16 cellular contexts compared by ENCODE assay signal in the genomic region with DNA sequence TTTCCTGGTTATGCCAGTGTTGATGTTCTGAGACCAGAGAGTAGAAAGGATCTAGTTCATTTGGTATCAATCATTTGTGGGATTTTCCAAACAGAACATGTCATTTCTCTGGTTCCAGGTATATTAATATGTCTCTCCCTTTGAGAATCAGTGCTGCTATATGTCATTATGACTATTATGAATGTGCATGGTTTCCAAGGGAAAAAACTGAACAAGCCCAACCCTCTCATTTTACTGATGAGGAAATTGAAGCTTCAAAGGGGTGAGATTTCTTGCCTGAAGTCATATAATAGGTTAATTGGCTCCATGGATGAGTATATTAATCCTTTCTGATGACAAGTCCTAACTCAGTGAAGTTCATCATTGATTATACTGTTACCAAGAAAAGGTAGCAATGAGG. TPM values are rescaled to one million over a fixed set of nuclear protein-coding genes. Genes with fewer than 3 reads are reported as not detected.
A peak's percentile ranks its signal among the peaks of the same experiment; 100 is the strongest.
DNase-seq lines count a peak whose midpoint lies in the region; ATAC-seq and TF ChIP-seq lines count a peak whose summit lies in the region.
"Had no signal": no experiment of that assay in that cellular context is flagged by ENCODE, and none has a peak within 500 bp of the region (broad histone marks: within the 10 kb centered on the region; RNA-seq: fewer than 3 reads in every experiment).

No MANE protein-coding gene starts in this region.

- no peak overlapping the region for H4K5ac ChIP-seq in H9 (ENCODE audit: insufficient read length, low read depth, low read length)

- no peak overlapping the region for H3T11ph ChIP-seq in H9 (ENCODE audit: low read length)

- DNase-seq in activated naive CD4-positive, alpha-beta T cell treated with anti-CD3 and anti-CD28 coated beads for 36 hours = no peak
- DNase-seq in activated naive CD4-positive, alpha-beta T cell treated with Interleukin-2 at 50 U/mL for 16 hours = no peak
- no peak for DNase-seq in stimulated activated naive CD8-positive, alpha-beta T cell treated with anti-CD3 and anti-CD28 coated beads, Interleukin-15, amount 100 ng/mL, for 72 hours
- no peak for DNase-seq in H9
- DNase-seq in stomach = no peak
- DNase-seq: GM23248, NCI-H1048, NCI-H2081 treated with DMSO at 0.1 percent for 48 hours, NCI-H510A treated with DMSO at 0.1 percent for 48 hours, NCI-H82, Peyer's patch had no signal

- no peak overlapping the region for H3K4me3 Mint-ChIP-seq in activated naive CD4-positive, alpha-beta T cell treated with anti-CD3 and anti-CD28 coated beads for 36 hours
- H3K4me3 Mint-ChIP-seq in activated T-helper 17 cell treated with anti-CD3 and anti-CD28 coated beads, Interleukin-2, amount 50 U/mL, for 72 hours = no peak overlapping the region
- no peak overlapping the region for H3K4me3 Mint-ChIP-seq in stimulated activated naive CD8-positive, alpha-beta T cell treated with anti-CD3 and anti-CD28 coated beads, Interleukin-15, amount 100 ng/mL, for 72 hours
- no peak overlapping the region for H3K4me3 Mint-ChIP-seq in H9

- H3K9me2 ChIP-seq in Loucy (replicated peaks; ENCODE audit: low read depth, low read length) = no peaks in the 10 kb centered on the region

- H3K27ac ChIP-seq in H9 (ENCODE audit: insufficient read length, low read depth, low read length) (no peak overlapping the region), stomach (no peak overlapping the region)
- H3K27ac ChIP-seq: GM23248 had no signal

- no peaks in the 10 kb centered on the region for H3K27me3 Mint-ChIP-seq in activated naive CD4-positive, alpha-beta T cell treated with anti-CD3 and anti-CD28 coated beads for 36 hours (ENCODE audit: low read depth)
- H3K27me3 Mint-ChIP-seq in activated T-helper 17 cell treated with anti-CD3 and anti-CD28 coated beads, Interleukin-2, amount 50 U/mL, for 72 hours = no peaks in the 10 kb centered on the region
- no peaks in the 10 kb centered on the region for H3K27me3 Mint-ChIP-seq in stimulated activated naive CD8-positive, alpha-beta T cell treated with anti-CD3 and anti-CD28 coated beads, Interleukin-15, amount 100 ng/mL, for 72 hours
- no peaks in the 10 kb centered on the region for H3K27me3 Mint-ChIP-seq in H9 (ENCODE audit: low read depth)

- no peaks in the 10 kb centered on the region for H3K23me2 ChIP-seq in H9 (ENCODE audit: insufficient read length, low read depth, low read length, poor library complexity, severe bottlenecking)

- H2BK15ac ChIP-seq in H9 (ENCODE audit: low read depth, low read length) = no peak overlapping the region

- H4K8ac ChIP-seq in H9 (replicated peaks; ENCODE audit: insufficient read length, low read depth, low read length) = no peak overlapping the region

- no peak overlapping the region for H3K4ac ChIP-seq in H9 (ENCODE audit: low read depth, low read length)

- no peak for TF ChIP-seq POLR2A in stomach (IDR thresholded peaks at IDR 0.05)

- H2BK5ac ChIP-seq in H9 (ENCODE audit: insufficient read length, low read length) = no peak overlapping the region

- peaks cover 20% of the 10 kb centered on the region for H3K4me1 Mint-ChIP-seq in activated naive CD4-positive, alpha-beta T cell treated with anti-CD3 and anti-CD28 coated beads for 36 hours (ENCODE audit: low read depth)
- peaks cover 11% of the 10 kb centered on the region for H3K4me1 Mint-ChIP-seq in activated T-helper 17 cell treated with anti-CD3 and anti-CD28 coated beads, Interleukin-2, amount 50 U/mL, for 72 hours
- peaks cover 10% of the 10 kb centered on the region for H3K4me1 Mint-ChIP-seq in stimulated activated naive CD8-positive, alpha-beta T cell treated with anti-CD3 and anti-CD28 coated beads, Interleukin-15, amount 100 ng/mL, for 72 hours
- peaks cover 0 to 3% of the 10 kb centered on the region in 2 experiments; a peak in 2 of 4 replicates for H3K4me1 Mint-ChIP-seq in H9

- no peak overlapping the region for H2BK12ac ChIP-seq in H9 (ENCODE audit: insufficient read length, low read depth, low read length)

- no peak overlapping the region for H4K91ac ChIP-seq in H9 (ENCODE audit: insufficient read length, low read depth, low read length)

- H3K36me3 ChIP-seq in Loucy (ENCODE audit: insufficient read depth, low read length) = no peaks in the 10 kb centered on the region
- H3K36me3 ChIP-seq in stomach = no peaks in the 10 kb centered on the region
- H3K36me3 ChIP-seq: Peyer's patch had no signal

- no peaks in the 10 kb centered on the region for H3K27me3 ChIP-seq in Loucy (ENCODE audit: insufficient read depth, low read length, poor library complexity, severe bottlenecking)
- no peaks in the 10 kb centered on the region for H3K27me3 ChIP-seq in H9 (ENCODE audit: insufficient read depth, low read length)
- no peaks in the 10 kb centered on the region for H3K27me3 ChIP-seq in stomach
- H3K27me3 ChIP-seq: BLaER1 treated with 17β-estradiol and CSF1 and Interleukin-3, amounts not matched to agents 10 nM and 100 nM; Peyer's patch had no signal

- no peaks in the 10 kb centered on the region for H3K9me3 Mint-ChIP-seq in activated naive CD4-positive, alpha-beta T cell treated with anti-CD3 and anti-CD28 coated beads for 36 hours
- peaks cover 3% of the 10 kb centered on the region for H3K9me3 Mint-ChIP-seq in activated T-helper 17 cell treated with anti-CD3 and anti-CD28 coated beads, Interleukin-2, amount 50 U/mL, for 72 hours
- H3K9me3 Mint-ChIP-seq in stimulated activated naive CD8-positive, alpha-beta T cell treated with anti-CD3 and anti-CD28 coated beads, Interleukin-15, amount 100 ng/mL, for 72 hours = no peaks in the 10 kb centered on the region
- no peaks in the 10 kb centered on the region for H3K9me3 Mint-ChIP-seq in H9

- CTCF ChIA-PET in activated naive CD4-positive, alpha-beta T cell treated with anti-CD3 and anti-CD28 coated beads for 36 hours (lab: Charles Lee) = interaction anchor here (1.1 to 1.8 kb wide), 3 partner anchors 12 to 66 kb away, joined by 3 to 5 read pairs (median 3); no protein-coding TSS in a partner anchor

- no peak for TF ChIP-seq EP300 in stomach (IDR thresholded peaks at IDR 0.05)

- no peak overlapping the region for H3K9ac ChIP-seq in Loucy (ENCODE audit: low read depth, low read length, poor library complexity, severe bottlenecking)
- no peak overlapping the region for H3K9ac ChIP-seq in H9 (ENCODE audit: extremely low read depth, insufficient read length, low read length)
- H3K9ac ChIP-seq: BLaER1 treated with 17β-estradiol and CSF1 and Interleukin-3, amounts not matched to agents 10 nM and 100 nM; GM23248 had no signal

- H3K79me2 ChIP-seq in Loucy (ENCODE audit: insufficient read depth, low read length) = peaks cover 32% of the 10 kb centered on the region
- H3K79me2 ChIP-seq in H9 (ENCODE audit: insufficient read depth, low read length) = no peaks in the 10 kb centered on the region

- H3K9me3 ChIP-seq in Loucy (ENCODE audit: insufficient read depth, low read depth, low read length) (no peaks in the 10 kb centered on the region), H9 (ENCODE audit: control insufficient read depth, low read depth, low read length) (no peaks in the 10 kb centered on the region), stomach (no peaks in the 10 kb centered on the region)
- H3K9me3 ChIP-seq: Peyer's patch had no signal

- no peak overlapping the region for H3K56ac ChIP-seq in H9 (ENCODE audit: insufficient read length, low read depth, low read length)

- no peaks in the 10 kb centered on the region for H3F3A ChIP-seq in Loucy (ENCODE audit: low read depth)

- TF ChIP-seq CTCF in Loucy (conservative IDR thresholded peaks at IDR 0.05; ENCODE audit: low read length) (no peak), H9 (conservative IDR thresholded peaks at IDR 0.05) (no peak), stomach (IDR thresholded peaks at IDR 0.05) (no peak)

- intact Hi-C loops in activated naive CD4-positive, alpha-beta T cell treated with anti-CD3 and anti-CD28 coated beads for 36 hours (cut with micrococcal nuclease) = loop anchor here (1.0 to 2.0 kb wide), 2 partner anchors 18 to 49 kb away; no protein-coding TSS in a partner anchor
- intact Hi-C loops in stomach (cut with DNase I; ENCODE audit: low total_unique reads) = no loop called here

- peaks cover 17% of the 10 kb centered on the region for H3K4me1 ChIP-seq in Loucy (ENCODE audit: insufficient read depth, low read length, poor library complexity, severe bottlenecking)
- no peaks in the 10 kb centered on the region for H3K4me1 ChIP-seq in H9 (ENCODE audit: insufficient read depth, low read length)
- H3K4me1 ChIP-seq in stomach = peaks cover 0 to 8% (median 3%) of the 10 kb centered on the region in 4 donors

- ATAC-seq in activated T-helper 17 cell treated with anti-CD3 and anti-CD28 coated beads, Interleukin-2, amount 50 U/mL, for 72 hours (replicated peaks) = peak; percentile 69
- peak; percentile 62 for ATAC-seq in stimulated activated naive CD8-positive, alpha-beta T cell treated with anti-CD3 and anti-CD28 coated beads, Interleukin-15, amount 100 ng/mL, for 72 hours
- ATAC-seq in HG03159 (IDR thresholded peaks at IDR 0.05; ENCODE audit: unreplicated experiment) = no peak
- ATAC-seq: Right ventricle myocardium inferior had no signal

- H2BK20ac ChIP-seq in H9 (ENCODE audit: low read depth, low read length, poor library complexity, severe bottlenecking) = no peak overlapping the region

- H2AK5ac ChIP-seq in H9 (ENCODE audit: insufficient read length, low read length) = no peak overlapping the region

- H2BK120ac ChIP-seq in H9 (ENCODE audit: low read depth, low read length, poor library complexity, severe bottlenecking) = no peak overlapping the region

- H3K4me3 ChIP-seq in Loucy (ENCODE audit: low read length, poor library complexity, severe bottlenecking) (no peak overlapping the region), stomach (no peak overlapping the region)
- H3K4me3 ChIP-seq: BLaER1 treated with 17β-estradiol and CSF1 and Interleukin-3, amounts not matched to agents 10 nM and 100 nM; GM23248; Peyer's patch had no signal

- H4K20me1 ChIP-seq in Loucy (ENCODE audit: insufficient read depth, low read length, poor library complexity, severe bottlenecking) (no peaks in the 10 kb centered on the region), H9 (ENCODE audit: control insufficient read depth, insufficient read depth, insufficient read length) (no peaks in the 10 kb centered on the region)

- H3K14ac ChIP-seq in H9 (ENCODE audit: insufficient read depth, low read length) = no peak overlapping the region

- H3K79me1 ChIP-seq in H9 (ENCODE audit: insufficient read depth, low read depth, low read length, poor library complexity, severe bottlenecking) = no peaks in the 10 kb centered on the region

- no peak overlapping the region for H2AFZ ChIP-seq in Loucy (ENCODE audit: low read length)
- no peak overlapping the region for H2AFZ ChIP-seq in H9 (ENCODE audit: low read length)
- H2AFZ ChIP-seq: GM23248 had no signal

- H3K27ac Mint-ChIP-seq in activated naive CD4-positive, alpha-beta T cell treated with anti-CD3 and anti-CD28 coated beads for 36 hours = peak overlapping the region; percentile 37
- H3K27ac Mint-ChIP-seq in activated T-helper 17 cell treated with anti-CD3 and anti-CD28 coated beads, Interleukin-2, amount 50 U/mL, for 72 hours = no peak overlapping the region
- no peak overlapping the region for H3K27ac Mint-ChIP-seq in stimulated activated naive CD8-positive, alpha-beta T cell treated with anti-CD3 and anti-CD28 coated beads, Interleukin-15, amount 100 ng/mL, for 72 hours
- no peak overlapping the region for H3K27ac Mint-ChIP-seq in H9

- peaks cover 2% of the 10 kb centered on the region for H3K36me3 Mint-ChIP-seq in activated naive CD4-positive, alpha-beta T cell treated with anti-CD3 and anti-CD28 coated beads for 36 hours (ENCODE audit: low read depth)
- H3K36me3 Mint-ChIP-seq in activated T-helper 17 cell treated with anti-CD3 and anti-CD28 coated beads, Interleukin-2, amount 50 U/mL, for 72 hours (ENCODE audit: low read depth) = no peaks in the 10 kb centered on the region
- H3K36me3 Mint-ChIP-seq in H9 (ENCODE audit: insufficient read depth in 1 of 3, low read depth in 3 of 3) = no peaks in the 10 kb centered on the region

- H3K23ac ChIP-seq in H9 (ENCODE audit: insufficient read length, low read depth, low read length) = no peak overlapping the region

- H3K4me2 ChIP-seq in Loucy (ENCODE audit: low read depth, low read length, poor library complexity, severe bottlenecking) (peak overlapping the region; percentile 41), H9 (ENCODE audit: insufficient read depth, insufficient read length, low read length) (no peak overlapping the region)

- H3K18ac ChIP-seq in H9 (ENCODE audit: insufficient read length, low read depth, low read length) = no peak overlapping the region

RNA-seq across cellular contexts. Expression of gene RUFY3, which starts 31.9 kb away (rescaled TPM):
- total RNA-seq in activated naive CD4-positive, alpha-beta T cell treated with anti-CD3 and anti-CD28 coated beads for 36 hours = 10 to 100 TPM; 14.9 to 18.0 TPM
- 10 to 100 TPM; 14.1 to 14.9 TPM for total RNA-seq in activated T-helper 17 cell treated with anti-CD3 and anti-CD28 coated beads, Interleukin-2, amount 50 U/mL, for 72 hours
- total RNA-seq in H9 (2021) (41.7 and 48.0 TPM in 2 replicates), stomach (100 to 1,000 TPM in 2 of 5 donors, 10 to 100 TPM in 3; 39.7 to 120 (median 94.5) TPM)
- polyA plus RNA-seq in stomach = 10 to 100 TPM; 13.2 to 20.4 (median 14.4) TPM
